20 cellular contexts compared by ENCODE assay signal in the genomic region with DNA sequence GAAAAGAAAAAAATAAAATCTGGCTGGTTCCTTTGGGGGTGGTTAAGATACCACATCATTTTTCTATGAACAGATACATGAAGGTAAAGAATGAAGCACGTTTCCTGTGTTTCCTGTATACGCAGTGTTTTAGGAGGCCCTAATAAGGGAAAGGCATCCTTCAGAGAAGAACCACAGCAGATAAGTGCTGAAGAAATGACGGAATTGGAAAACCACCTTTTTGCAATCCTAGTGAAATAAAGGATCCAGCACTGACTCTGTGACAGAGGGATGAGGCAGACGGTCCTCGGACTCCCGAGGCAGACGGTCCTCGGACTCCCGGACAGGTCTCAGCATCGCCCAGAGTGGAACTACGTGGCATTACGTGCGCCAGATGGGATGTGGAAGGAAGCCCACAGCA. TPM values are rescaled to one million over a fixed set of nuclear protein-coding genes. Genes with fewer than 3 reads are reported as not detected.
A peak's percentile ranks its signal among the peaks of the same experiment; 100 is the strongest.
DNase-seq lines count a peak whose midpoint lies in the region; ATAC-seq and TF ChIP-seq lines count a peak whose summit lies in the region.
"Had no signal": no experiment of that assay in that cellular context is flagged by ENCODE, and none has a peak within 500 bp of the region (broad histone marks: within the 10 kb centered on the region; RNA-seq: fewer than 3 reads in every experiment).

No MANE protein-coding gene starts in this region.

- H3K36me3 ChIP-seq in GM23338 (ENCODE audit: insufficient read depth) (no peaks in the 10 kb centered on the region), fibroblast of lung (ENCODE audit: control insufficient read depth, insufficient read depth, low read length) (no peaks in the 10 kb centered on the region)
- H3K36me3 ChIP-seq: BLaER1, HAP-1 had no signal

- H3F3A ChIP-seq in GM23338 (replicated peaks; ENCODE audit: low read depth), result no peaks in the 10 kb centered on the region

- no peak overlapping the region for H3K9ac ChIP-seq in fibroblast of lung (ENCODE audit: insufficient read depth, low read length)
- H3K9ac ChIP-seq: BLaER1 had no signal

- TF ChIP-seq CTCF in GM23338 (conservative IDR thresholded peaks at IDR 0.05; ENCODE audit: low read depth in 2 of 2), result no peak
- no peak for TF ChIP-seq CTCF in fibroblast of lung (conservative IDR thresholded peaks at IDR 0.05 in 1 of 2, IDR thresholded peaks at IDR 0.05 in 1 of 2; ENCODE audit: low read depth in 1 of 2, low read length in 2 of 2)

- H2AFZ ChIP-seq in GM23338, result no peak overlapping the region
- H2AFZ ChIP-seq in fibroblast of lung (ENCODE audit: low read length), result no peak overlapping the region

- H3K9me3 Mint-ChIP-seq in GM23338, result no peaks in the 10 kb centered on the region
- H3K9me3 Mint-ChIP-seq: HFFc6 had no signal

- H3K4me3 Mint-ChIP-seq in GM23338, result no peak overlapping the region
- H3K4me3 Mint-ChIP-seq: CD4-positive, CD25-positive, alpha-beta regulatory T cell; HFFc6 had no signal

- no peak overlapping the region for H3K27ac ChIP-seq in GM23338 (ENCODE audit: low read depth)
- no peak overlapping the region for H3K27ac ChIP-seq in fibroblast of lung (ENCODE audit: insufficient read depth, low read length)
- H3K27ac ChIP-seq: BLaER1, HL-60 had no signal

- peaks cover 36% of the 10 kb centered on the region for H3K4me1 Mint-ChIP-seq in GM23338
- H3K4me1 Mint-ChIP-seq: CD4-positive, CD25-positive, alpha-beta regulatory T cell had no signal

- no peaks in the 10 kb centered on the region for H4K20me1 ChIP-seq in GM23338 (replicated peaks; ENCODE audit: insufficient read depth)
- no peaks in the 10 kb centered on the region for H4K20me1 ChIP-seq in fibroblast of lung (ENCODE audit: control insufficient read depth, extremely low read depth, insufficient read depth, low read length)

- H3K27ac Mint-ChIP-seq in GM23338, result peak overlapping the region; percentile 26; the same call in 1 of the 2 replicates
- H3K27ac Mint-ChIP-seq: CD4-positive, CD25-positive, alpha-beta regulatory T cell; HFFc6 had no signal

- H3K9me3 ChIP-seq in fibroblast of lung (ENCODE audit: control insufficient read depth, insufficient read depth, low read depth, low read length), result no peaks in the 10 kb centered on the region
- H3K9me3 ChIP-seq: BLaER1, HAP-1 had no signal

- peaks cover 18% of the 10 kb centered on the region for H3K4me1 ChIP-seq in GM23338 (ENCODE audit: insufficient read depth)
- no peaks in the 10 kb centered on the region for H3K4me1 ChIP-seq in fibroblast of lung (ENCODE audit: control insufficient read depth, extremely low read depth, insufficient read depth, low read length)
- H3K4me1 ChIP-seq: HAP-1 had no signal

- no peaks in the 10 kb centered on the region; the same call in 2 of the 3 replicates for H3K36me3 Mint-ChIP-seq in GM23338 (ENCODE audit: low read depth)
- H3K36me3 Mint-ChIP-seq: CD4-positive, CD25-positive, alpha-beta regulatory T cell had no signal

- no peak for DNase-seq in GM23338 (ENCODE audit: low spot score)
- peak; percentile 35 for DNase-seq in amniotic epithelial cell (ENCODE audit: low read depth)
- peak; percentile 17 to 20 for DNase-seq in fibroblast of lung (ENCODE audit: low read depth in 2 of 2)
- no peak for DNase-seq in activated CD4-positive, alpha-beta T cell treated with anti-CD3 and anti-CD28 coated beads, Interleukin-2, amount 50 U/mL, for 48 hours
- DNase-seq in kidney glomerular epithelial cell (lab: John Stamatoyannopoulos, UW), result no peak
- DNase-seq: CD4-positive, CD25-positive, alpha-beta regulatory T cell; HFFc6; Karpas-422; NCI-H1092; NCI-H1417 treated with DMSO at 0.1 percent for 48 hours; NCI-H187; NCI-H2081 treated with DMSO at 0.1 percent for 48 hours; NCI-H2171 treated with DMSO at 0.1 percent for 48 hours; NCI-H524; NCI-H748 treated with DMSO at 0.1 percent for 48 hours had no signal

- H3K4me3 ChIP-seq in GM23338, result no peak overlapping the region
- H3K4me3 ChIP-seq in fibroblast of lung (replicated peaks in 1 of 4; ENCODE audit: control extremely low read depth in 1 of 4, insufficient read depth in 1 of 4, low read depth in 3 of 4, low read length in 4 of 4), result no peak overlapping the region
- H3K4me3 ChIP-seq: BLaER1, HAP-1 had no signal

- no peak overlapping the region for H3K4me2 ChIP-seq in GM23338
- no peak overlapping the region for H3K4me2 ChIP-seq in fibroblast of lung (ENCODE audit: extremely low read depth, insufficient read depth, low read length)
- H3K4me2 ChIP-seq: BLaER1 had no signal

- H3K9me2 ChIP-seq in GM23338 (ENCODE audit: insufficient read depth), result no peaks in the 10 kb centered on the region

- no peaks in the 10 kb centered on the region for H3K79me2 ChIP-seq in GM23338 (replicated peaks; ENCODE audit: insufficient read depth)
- no peaks in the 10 kb centered on the region for H3K79me2 ChIP-seq in fibroblast of lung (ENCODE audit: control insufficient read depth, insufficient read depth, low read length)

- peaks cover 21% of the 10 kb centered on the region for H3K27me3 Mint-ChIP-seq in GM23338 (ENCODE audit: insufficient read depth, low read depth, poor library complexity)

- no peaks in the 10 kb centered on the region for H3K27me3 ChIP-seq in GM23338 (ENCODE audit: insufficient read depth)
- no peaks in the 10 kb centered on the region for H3K27me3 ChIP-seq in fibroblast of lung (ENCODE audit: control insufficient read depth, insufficient read depth, low read length)

- ATAC-seq in GM23338 (no peak), HG02884 (IDR thresholded peaks at IDR 0.05; ENCODE audit: unreplicated experiment) (no peak), HG02885 (IDR thresholded peaks at IDR 0.05; ENCODE audit: poor library complexity, unreplicated experiment) (no peak)

TF ChIP-seq in GM23338, 12 proteins besides CTCF, POLR2A, EP300 and RAD21 (continues in another document):
- no peak for TF ChIP-seq JUNB (IDR thresholded peaks at IDR 0.05; ENCODE audit: unreplicated experiment)
- TF ChIP-seq ZNF114 (CRISPR knock-in tag; IDR thresholded peaks at IDR 0.05), result no peak
- TF ChIP-seq, protein P1, sequence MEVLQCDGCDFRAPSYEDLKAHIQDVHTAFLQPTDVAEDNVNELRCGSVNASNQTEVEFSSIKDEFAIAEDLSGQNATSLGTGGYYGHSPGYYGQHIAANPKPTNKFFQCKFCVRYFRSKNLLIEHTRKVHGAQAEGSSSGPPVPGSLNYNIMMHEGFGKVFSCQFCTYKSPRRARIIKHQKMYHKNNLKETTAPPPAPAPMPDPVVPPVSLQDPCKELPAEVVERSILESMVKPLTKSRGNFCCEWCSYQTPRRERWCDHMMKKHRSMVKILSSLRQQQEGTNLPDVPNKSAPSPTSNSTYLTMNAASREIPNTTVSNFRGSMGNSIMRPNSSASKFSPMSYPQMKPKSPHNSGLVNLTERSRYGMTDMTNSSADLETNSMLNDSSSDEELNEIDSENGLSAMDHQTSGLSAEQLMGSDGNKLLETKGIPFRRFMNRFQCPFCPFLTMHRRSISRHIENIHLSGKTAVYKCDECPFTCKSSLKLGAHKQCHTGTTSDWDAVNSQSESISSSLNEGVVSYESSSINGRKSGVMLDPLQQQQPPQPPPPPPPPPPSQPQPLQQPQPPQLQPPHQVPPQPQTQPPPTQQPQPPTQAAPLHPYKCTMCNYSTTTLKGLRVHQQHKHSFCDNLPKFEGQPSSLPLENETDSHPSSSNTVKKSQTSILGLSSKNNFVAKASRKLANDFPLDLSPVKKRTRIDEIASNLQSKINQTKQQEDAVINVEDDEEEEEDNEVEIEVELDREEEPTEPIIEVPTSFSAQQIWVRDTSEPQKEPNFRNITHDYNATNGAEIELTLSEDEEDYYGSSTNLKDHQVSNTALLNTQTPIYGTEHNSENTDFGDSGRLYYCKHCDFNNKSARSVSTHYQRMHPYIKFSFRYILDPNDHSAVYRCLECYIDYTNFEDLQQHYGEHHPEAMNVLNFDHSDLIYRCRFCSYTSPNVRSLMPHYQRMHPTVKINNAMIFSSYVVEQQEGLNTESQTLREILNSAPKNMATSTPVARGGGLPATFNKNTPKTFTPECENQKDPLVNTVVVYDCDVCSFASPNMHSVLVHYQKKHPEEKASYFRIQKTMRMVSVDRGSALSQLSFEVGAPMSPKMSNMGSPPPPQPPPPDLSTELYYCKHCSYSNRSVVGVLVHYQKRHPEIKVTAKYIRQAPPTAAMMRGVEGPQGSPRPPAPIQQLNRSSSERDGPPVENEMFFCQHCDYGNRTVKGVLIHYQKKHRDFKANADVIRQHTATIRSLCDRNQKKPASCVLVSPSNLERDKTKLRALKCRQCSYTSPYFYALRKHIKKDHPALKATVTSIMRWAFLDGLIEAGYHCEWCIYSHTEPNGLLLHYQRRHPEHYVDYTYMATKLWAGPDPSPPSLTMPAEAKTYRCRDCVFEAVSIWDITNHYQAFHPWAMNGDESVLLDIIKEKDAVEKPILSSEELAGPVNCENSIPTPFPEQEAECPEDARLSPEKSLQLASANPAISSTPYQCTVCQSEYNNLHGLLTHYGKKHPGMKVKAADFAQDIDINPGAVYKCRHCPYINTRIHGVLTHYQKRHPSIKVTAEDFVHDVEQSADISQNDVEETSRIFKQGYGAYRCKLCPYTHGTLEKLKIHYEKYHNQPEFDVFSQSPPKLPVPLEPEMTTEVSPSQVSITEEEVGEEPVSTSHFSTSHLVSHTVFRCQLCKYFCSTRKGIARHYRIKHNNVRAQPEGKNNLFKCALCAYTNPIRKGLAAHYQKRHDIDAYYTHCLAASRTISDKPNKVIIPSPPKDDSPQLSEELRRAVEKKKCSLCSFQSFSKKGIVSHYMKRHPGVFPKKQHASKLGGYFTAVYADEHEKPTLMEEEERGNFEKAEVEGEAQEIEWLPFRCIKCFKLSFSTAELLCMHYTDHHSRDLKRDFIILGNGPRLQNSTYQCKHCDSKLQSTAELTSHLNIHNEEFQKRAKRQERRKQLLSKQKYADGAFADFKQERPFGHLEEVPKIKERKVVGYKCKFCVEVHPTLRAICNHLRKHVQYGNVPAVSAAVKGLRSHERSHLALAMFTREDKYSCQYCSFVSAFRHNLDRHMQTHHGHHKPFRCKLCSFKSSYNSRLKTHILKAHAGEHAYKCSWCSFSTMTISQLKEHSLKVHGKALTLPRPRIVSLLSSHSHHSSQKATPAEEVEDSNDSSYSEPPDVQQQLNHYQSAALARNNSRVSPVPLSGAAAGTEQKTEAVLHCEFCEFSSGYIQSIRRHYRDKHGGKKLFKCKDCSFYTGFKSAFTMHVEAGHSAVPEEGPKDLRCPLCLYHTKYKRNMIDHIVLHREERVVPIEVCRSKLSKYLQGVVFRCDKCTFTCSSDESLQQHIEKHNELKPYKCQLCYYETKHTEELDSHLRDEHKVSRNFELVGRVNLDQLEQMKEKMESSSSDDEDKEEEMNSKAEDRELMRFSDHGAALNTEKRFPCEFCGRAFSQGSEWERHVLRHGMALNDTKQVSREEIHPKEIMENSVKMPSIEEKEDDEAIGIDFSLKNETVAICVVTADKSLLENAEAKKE (CRISPR knock-in tag; IDR thresholded peaks at IDR 0.05), result no peak
- no peak for TF ChIP-seq ZNF331 (CRISPR knock-in tag; IDR thresholded peaks at IDR 0.05; ENCODE audit: low read depth)
- TF ChIP-seq NANOG (IDR thresholded peaks at IDR 0.05; ENCODE audit: borderline replicate concordance), result no peak

RNA-seq across cellular contexts. Expression of gene GRIP2, which starts 22.3 kb away (rescaled TPM):
- total RNA-seq in GM23338 (2014; rRNA removed; shearing (Covaris generic)), result 4.5 and 5.8 TPM in 2 replicates
- polyA plus RNA-seq in GM23338 (2016; fragmentation: Nextera tagmentation; extraction: Ambion mirVana), result 3.6 and 3.9 TPM in 2 replicates
- total RNA-seq in fibroblast of lung, result under 0.01 TPM in 2 replicates
- polyA plus RNA-seq in fibroblast of lung, result 0.10 and 0.87 TPM in 2 replicates
- 1.1 TPM in 1 of 2 replicates, not detected in the other for polyA plus RNA-seq in fibroblast of lung (2012)
- polyA minus RNA-seq in fibroblast of lung (ENCODE audit: low replicate concordance), result 0.35 TPM in 1 of 2 replicates, not detected in the other
- total RNA-seq: CD4-positive, CD25-positive, alpha-beta regulatory T cell had no signal

Comparison
In these comparisons a context has a peak if more than half of its experiments do, and no peak if none do; other contexts are left out.
1. DNase-seq: peak in amniotic epithelial cell (single experiment) and fibroblast of lung (2 of 2); none in GM23338 (single experiment), activated CD4-positive, alpha-beta T cell treated with anti-CD3 and anti-CD28 coated beads, Interleukin-2, amount 50 U/mL, for 48 hours (0 of 2) and kidney glomerular epithelial cell (single experiment).